Comparison of ENCODE assay signal across 25 cellular contexts in genomic region chr3:10375296-10376053, GRCh38. TPM values are rescaled to one million over a fixed set of nuclear protein-coding genes. Genes with fewer than 3 reads are reported as not detected.
DNase-seq lines count a peak whose midpoint lies in the region; ATAC-seq, FAIRE-seq and TF ChIP-seq lines count a peak whose summit lies in the region.
"Had no signal": no experiment of that assay in that cellular context is flagged by ENCODE, and none has a peak within 500 bp of the region (broad histone marks: within the 10 kb centered on the region; RNA-seq: fewer than 3 reads in every experiment).

No MANE protein-coding gene starts in this region.

- 0 out of 2 replicates have a peak overlapping the region, but pooled peaks have one; percentile 48 for H2BK20ac ChIP-seq in H1 (ENCODE audit: low read length)

- no peak overlapping the region for H4K91ac ChIP-seq in H1 (replicated peaks; ENCODE audit: insufficient read length, low read length)

- in situ Hi-C loops in mammary epithelial cell (cut with MboI; ENCODE audit: low sequenced_read_pairs in 2 of 2) = no loop called here

- dilution Hi-C loops in mammary epithelial cell (cut with HindIII; ENCODE audit: low sequenced_read_pairs) = no loop called here

- H3K9me3 ChIP-seq in BLaER1 = no peaks in the 10 kb centered on the region
- H3K9me3 ChIP-seq in DOHH2 (ENCODE audit: control insufficient read depth, insufficient read depth, low read length) = no peaks in the 10 kb centered on the region
- peaks cover 0 to 4% of the 10 kb centered on the region in 2 experiments; a peak in 1 of 4 replicates for H3K9me3 ChIP-seq in H1 (ENCODE audit: insufficient read depth in 2 of 2, low read depth in 1 of 2, low read length in 1 of 2)
- H3K9me3 ChIP-seq in spleen = peaks cover 0 to 7% (median 0%) of the 10 kb centered on the region in 8 donors
- H3K9me3 ChIP-seq in mammary epithelial cell (replicated peaks; ENCODE audit: insufficient read depth, low read length) = peaks cover 5% of the 10 kb centered on the region
- H3K9me3 ChIP-seq: A549, BE2C, Caco-2 had no signal

- WGBS in H1 (ENCODE audit: extremely low coverage in 1 of 2, insufficient coverage in 1 of 2, insufficient read length in 1 of 2, insufficient replicate concordance in 2 of 2, low coverage in 1 of 2, low lambda C conversion rate in 2 of 2, missing lambda C conversion rate in 1 of 2), 2 experiments = 96% methylated on average over 23 of the region's 23 CpGs; no CpG with 5 or more reads in 1 of the 2 experiments
- 83 to 94% (median 92%) methylated on average over 21 to 23 of the region's 23 CpGs for WGBS in spleen, 5 donors
- WGBS in mammary epithelial cell (ENCODE audit: low coverage, missing lambda C conversion rate) = 86% methylated on average over 19 of the region's 23 CpGs

- 0 out of 2 replicates have a peak overlapping the region, but pooled peaks have one; percentile 44 for H2BK5ac ChIP-seq in H1 (ENCODE audit: low read depth, low read length)

- H3K4me2 ChIP-seq in BLaER1 = peak overlapping the region; percentile 85
- H3K4me2 ChIP-seq in DOHH2 (ENCODE audit: low read length) = peak overlapping the region; percentile 58
- H3K4me2 ChIP-seq in H1 (ENCODE audit: insufficient read depth in 1 of 2, low read depth in 2 of 2, low read length in 2 of 2) = no peak overlapping the region
- H3K4me2 ChIP-seq in mammary epithelial cell (ENCODE audit: insufficient read depth, low read depth, low read length) = no peak overlapping the region
- H3K4me2 ChIP-seq: A549 had no signal

- no peak overlapping the region for H2BK15ac ChIP-seq in H1 (ENCODE audit: low read length)

- no peak overlapping the region for H3K4ac ChIP-seq in H1 (replicated peaks; ENCODE audit: insufficient read length, low read depth, low read length)

- H3K4me3 ChIP-seq in BLaER1 (0 out of 2 replicates have a peak overlapping the region, but pooled peaks have one; percentile 8), DOHH2 (ENCODE audit: low read length) (peak overlapping the region; percentile 25), H1 (ENCODE audit: extremely low read depth in 1 of 4, insufficient read depth in 2 of 4, low read depth in 3 of 4, low read length in 4 of 4) (no peak overlapping the region), spleen (no peak overlapping the region), mammary epithelial cell (replicated peaks in 1 of 3; ENCODE audit: insufficient read depth in 1 of 3, low read depth in 2 of 3, low read length in 3 of 3) (no peak overlapping the region)
- H3K4me3 ChIP-seq: A549, GM12878, GM23248 had no signal

- no peak for FAIRE-seq in H1 (lab: Jason Lieb, UNC)
- FAIRE-seq: A549, GM12878, GM19239 had no signal

- H3K27me3 ChIP-seq in BLaER1 = no peaks in the 10 kb centered on the region
- no peaks in the 10 kb centered on the region for H3K27me3 ChIP-seq in DOHH2 (ENCODE audit: control insufficient read depth, low read length)
- H3K27me3 ChIP-seq in H1 (replicated peaks in 1 of 4; ENCODE audit: control insufficient read depth in 3 of 4, extremely low read depth in 1 of 4, insufficient read depth in 3 of 4, low read length in 3 of 4) = no peaks in the 10 kb centered on the region; a peak in 2 of 7 replicates
- peaks cover 0 to 7% (median 0%) of the 10 kb centered on the region in 7 donors for H3K27me3 ChIP-seq in spleen (replicated peaks in 1 of 7)
- H3K27me3 ChIP-seq in mammary epithelial cell (ENCODE audit: insufficient read depth, low read length) = peaks cover 6% of the 10 kb centered on the region
- H3K27me3 ChIP-seq: BE2C had no signal

- no peak overlapping the region for H3K23ac ChIP-seq in H1 (ENCODE audit: insufficient read length)

- no peak for TF ChIP-seq EP300 in H1 (IDR thresholded peaks at IDR 0.05; ENCODE audit: borderline replicate concordance in 1 of 2, low read depth in 2 of 2, low read length in 2 of 2)

- TF ChIP-seq CTCF in DOHH2 (IDR thresholded peaks at IDR 0.05; ENCODE audit: low read depth, low read length, poor library complexity, severe bottlenecking) (no peak), H1 (IDR thresholded peaks at IDR 0.05; ENCODE audit: control extremely low read depth in 1 of 3, insufficient read depth in 1 of 3, low read depth in 1 of 3, low read length in 3 of 3) (no peak), spleen (IDR thresholded peaks at IDR 0.05 in 8 of 11, conservative IDR thresholded peaks at IDR 0.05 in 3 of 11) (no peak), mammary epithelial cell (conservative IDR thresholded peaks at IDR 0.05 in 1 of 2, IDR thresholded peaks at IDR 0.05 in 1 of 2; ENCODE audit: extremely low read depth in 1 of 2, insufficient read depth in 1 of 2, low read depth in 1 of 2, low read length in 2 of 2) (no peak)

- no peaks in the 10 kb centered on the region for H3F3A ChIP-seq in DOHH2 (ENCODE audit: control insufficient read depth, insufficient read depth)

- H3K79me2 ChIP-seq in DOHH2 (ENCODE audit: control insufficient read depth, low read length) = no peaks in the 10 kb centered on the region
- H3K79me2 ChIP-seq in H1 (ENCODE audit: control insufficient read depth in 1 of 2, insufficient read depth in 2 of 2, low read length in 2 of 2) = no peaks in the 10 kb centered on the region
- no peaks in the 10 kb centered on the region for H3K79me2 ChIP-seq in mammary epithelial cell (ENCODE audit: insufficient read depth, low read length)

- H3K18ac ChIP-seq in H1 (ENCODE audit: extremely low read depth, low read length) = no peak overlapping the region

- H2AK5ac ChIP-seq in H1 (ENCODE audit: low read depth, low read length) = no peak overlapping the region

- H3K9ac ChIP-seq in BLaER1 (peak overlapping the region; percentile 23; the same call in 1 of the 2 replicates), H1 (replicated peaks in 1 of 4; ENCODE audit: extremely low read depth in 1 of 4, low read depth in 3 of 4, low read length in 3 of 4) (no peak overlapping the region), mammary epithelial cell (ENCODE audit: insufficient read depth, low read length) (no peak overlapping the region)
- H3K9ac ChIP-seq: GM23248 had no signal

- DNase-seq in H1 (ENCODE audit: low read depth in 1 of 2, low spot score in 2 of 2) (no peak), spleen (peak; percentile 72), NCI-H2107 (lab: John Stamatoyannopoulos, UW) (no peak), mammary epithelial cell (no peak)
- DNase-seq: 8988T; ACHN; AML-193; BE2C; Caco-2; CD4-positive, CD25-positive, alpha-beta regulatory T cell; CD8-positive, alpha-beta T cell; DMS153; DND-41; EL; GDM1; GM23248; H9 had no signal

- CTCF ChIA-PET in H1 (lab: Charles Lee; ENCODE audit: partially characterized antibody) = interaction anchor here (0.9 to 1.3 kb wide), 4 partner anchors 9 to 41 kb away, joined by 3 to 4 read pairs (median 3); no protein-coding TSS in a partner anchor
- CTCF ChIA-PET in mammary epithelial cell (lab: Charles Lee; ENCODE audit: low non-redundant PET) = no interaction called here

- H3K27ac ChIP-seq in BLaER1 (peak overlapping the region; percentile 75), DOHH2 (ENCODE audit: low read depth, low read length) (peak overlapping the region; percentile 34), H1 (ENCODE audit: low read depth, low read length) (no peak overlapping the region), spleen (no peak overlapping the region), mammary epithelial cell (ENCODE audit: insufficient read depth, low read depth, low read length) (no peak overlapping the region)
- H3K27ac ChIP-seq: A549, C4-2B, GM23248 had no signal

- BruUV-seq in mammary epithelial cell (replicated peaks; lab: Mats Ljungman, UMichigan) = no TSS peak

- no peaks in the 10 kb centered on the region for H3K9me2 ChIP-seq in DOHH2 (replicated peaks; ENCODE audit: control insufficient read depth, low read length)

- H3K56ac ChIP-seq in H1 (replicated peaks; ENCODE audit: insufficient read length, low read depth, low read length) = no peak overlapping the region

- no peaks in the 10 kb centered on the region for H3K79me1 ChIP-seq in H1 (ENCODE audit: low read depth, low read length)

- no peak overlapping the region for H2BK120ac ChIP-seq in H1 (replicated peaks; ENCODE audit: low read depth, low read length)

- no peaks in the 10 kb centered on the region for H3K23me2 ChIP-seq in H1 (ENCODE audit: low read depth, low read length)

- intact Hi-C loops in spleen (cut with DNase I; ENCODE audit: low total_unique reads) (no loop called here), mammary epithelial cell (cut with micrococcal nuclease) (no loop called here)

- no peaks in the 10 kb centered on the region for H4K20me1 ChIP-seq in BLaER1
- H4K20me1 ChIP-seq in DOHH2 (ENCODE audit: control insufficient read depth, insufficient read depth, low read depth, low read length) = no peaks in the 10 kb centered on the region
- no peaks in the 10 kb centered on the region for H4K20me1 ChIP-seq in H1 (replicated peaks in 1 of 2; ENCODE audit: control insufficient read depth in 1 of 2, insufficient read depth in 2 of 2, low read length in 2 of 2)
- no peaks in the 10 kb centered on the region for H4K20me1 ChIP-seq in mammary epithelial cell (ENCODE audit: insufficient read depth, low read length)

- H4K5ac ChIP-seq in H1 (ENCODE audit: insufficient read length, low read depth, low read length) = no peak overlapping the region

- POLR2A ChIA-PET in H1 (lab: Charles Lee; ENCODE audit: partially characterized antibody) = interaction anchor here (0.9 kb wide), 1 partner anchor 12 kb away, joined by 3 read pairs; no protein-coding TSS in a partner anchor

- no peak overlapping the region for H4K8ac ChIP-seq in H1 (ENCODE audit: extremely low read depth, insufficient read depth, low read length)

- no peak for TF ChIP-seq RAD21 in H1 (IDR thresholded peaks at IDR 0.05 in 1 of 2, conservative IDR thresholded peaks at IDR 0.05 in 1 of 2; ENCODE audit: low read depth in 2 of 2, low read length in 2 of 2)

- ATAC-seq in HG03460 (IDR thresholded peaks at IDR 0.05; ENCODE audit: unreplicated experiment) = no peak
- ATAC-seq: CD8-positive, alpha-beta T cell; GM12878; HCT116 had no signal

- TF ChIP-seq POLR2A in H1 (IDR thresholded peaks at IDR 0.05; ENCODE audit: control extremely low read depth in 1 of 2, low read depth in 2 of 2, low read length in 2 of 2) (no peak), spleen (IDR thresholded peaks at IDR 0.05) (no peak)

- H3K4me1 ChIP-seq in BLaER1 (peaks cover 99% of the 10 kb centered on the region), DOHH2 (ENCODE audit: control insufficient read depth, low read length) (peaks cover 41% of the 10 kb centered on the region), H1 (replicated peaks in 1 of 4; ENCODE audit: control insufficient read depth in 3 of 4, insufficient read depth in 4 of 4, low read length in 3 of 4) (peaks cover 0 to 5% (median 2%) of the 10 kb centered on the region in 4 experiments; a peak in 5 of 7 replicates), spleen (no peaks in the 10 kb centered on the region), mammary epithelial cell (ENCODE audit: insufficient read depth, low read length) (peaks cover 7% of the 10 kb centered on the region)
- H3K4me1 ChIP-seq: BE2C, Caco-2 had no signal

- H2AFZ ChIP-seq in H1 (ENCODE audit: low read length) = no peak overlapping the region
- no peak overlapping the region for H2AFZ ChIP-seq in mammary epithelial cell (ENCODE audit: low read depth, low read length)
- H2AFZ ChIP-seq: GM23248 had no signal

- no peak overlapping the region for H3K14ac ChIP-seq in H1 (ENCODE audit: insufficient read length)

- no peak overlapping the region for H2BK12ac ChIP-seq in H1 (ENCODE audit: low read depth, low read length)

- peaks cover 10% of the 10 kb centered on the region for H3K36me3 ChIP-seq in BLaER1
- no peaks in the 10 kb centered on the region for H3K36me3 ChIP-seq in DOHH2 (ENCODE audit: control insufficient read depth, low read length)
- no peaks in the 10 kb centered on the region for H3K36me3 ChIP-seq in H1 (ENCODE audit: control insufficient read depth in 2 of 4, insufficient read depth in 4 of 4, low read length in 3 of 4)
- H3K36me3 ChIP-seq in spleen = no peaks in the 10 kb centered on the region
- no peaks in the 10 kb centered on the region for H3K36me3 ChIP-seq in mammary epithelial cell (ENCODE audit: insufficient read depth, low read length)
- H3K36me3 ChIP-seq: BE2C had no signal

RNA-seq across cellular contexts. Expression of gene SEC13, which starts 54.6 kb away (rescaled TPM):
- total RNA-seq in H1 (2021; fragmentation: NEBNext Ultra II Directional; extraction: Animal tissue kit (Norgen Biotek cat#: 25700)) = 131 and 136 TPM in 2 replicates
- polyA plus RNA-seq in H1 (2011; rRNA removed) = 115 and 124 TPM in 2 replicates
- polyA plus RNA-seq in H1 (2011; cell fraction: cytosol; rRNA removed) = 155 TPM
- 166 TPM for polyA plus RNA-seq in H1 (2011; cell fraction: nucleus; rRNA removed)
- polyA plus RNA-seq in H1 (2012, experiment 1 of 2) = 123 to 167 TPM (median 161 TPM) in 4 replicates
- polyA plus RNA-seq in H1 (2012, experiment 2 of 2) = 77.7 TPM
- 92.4 TPM for polyA plus RNA-seq in H1 (2013, experiment 1 of 2)
- polyA plus RNA-seq in H1 (2013, experiment 2 of 2) = 92.3 TPM
- polyA minus RNA-seq in H1 (2011; rRNA and poly(A)+ RNA removed) = 165 and 212 TPM in 2 replicates
- polyA minus RNA-seq in H1 (2011; cell fraction: cytosol; rRNA and poly(A)+ RNA removed) = 100.0 TPM
- polyA minus RNA-seq in H1 (2011; cell fraction: nucleus; rRNA and poly(A)+ RNA removed) = 119 TPM
- total RNA-seq in spleen = 100 to 1,000 TPM in 1 of 7 donors, 10 to 100 TPM in 6; 61.6 to 115 (median 71.2) TPM
- polyA plus RNA-seq in spleen = 10 to 100 TPM; 52.1 to 78.7 (median 68.0) TPM
- 100 to 1,000 TPM; 124 to 140 TPM for total RNA-seq in mammary epithelial cell
- polyA plus RNA-seq in mammary epithelial cell = 202 TPM
- 194 TPM for polyA minus RNA-seq in mammary epithelial cell

Comparison
In these comparisons a context has a peak if more than half of its experiments do, and no peak if none do; other contexts are left out.
1. H3K27ac ChIP-seq: peak in BLaER1 (single experiment) and DOHH2 (single experiment); none in H1 (single experiment), spleen (0 of 8) and mammary epithelial cell (single experiment).
2. H3K4me2 ChIP-seq: peak in BLaER1 (single experiment) and DOHH2 (single experiment); none in H1 (0 of 2) and mammary epithelial cell (single experiment).
3. H3K4me3 ChIP-seq: peak in BLaER1 (single experiment) and DOHH2 (single experiment); none in H1 (0 of 4), spleen (0 of 8) and mammary epithelial cell (0 of 3).